1 cellular context compared by ENCODE assay signal in the genomic region with DNA sequence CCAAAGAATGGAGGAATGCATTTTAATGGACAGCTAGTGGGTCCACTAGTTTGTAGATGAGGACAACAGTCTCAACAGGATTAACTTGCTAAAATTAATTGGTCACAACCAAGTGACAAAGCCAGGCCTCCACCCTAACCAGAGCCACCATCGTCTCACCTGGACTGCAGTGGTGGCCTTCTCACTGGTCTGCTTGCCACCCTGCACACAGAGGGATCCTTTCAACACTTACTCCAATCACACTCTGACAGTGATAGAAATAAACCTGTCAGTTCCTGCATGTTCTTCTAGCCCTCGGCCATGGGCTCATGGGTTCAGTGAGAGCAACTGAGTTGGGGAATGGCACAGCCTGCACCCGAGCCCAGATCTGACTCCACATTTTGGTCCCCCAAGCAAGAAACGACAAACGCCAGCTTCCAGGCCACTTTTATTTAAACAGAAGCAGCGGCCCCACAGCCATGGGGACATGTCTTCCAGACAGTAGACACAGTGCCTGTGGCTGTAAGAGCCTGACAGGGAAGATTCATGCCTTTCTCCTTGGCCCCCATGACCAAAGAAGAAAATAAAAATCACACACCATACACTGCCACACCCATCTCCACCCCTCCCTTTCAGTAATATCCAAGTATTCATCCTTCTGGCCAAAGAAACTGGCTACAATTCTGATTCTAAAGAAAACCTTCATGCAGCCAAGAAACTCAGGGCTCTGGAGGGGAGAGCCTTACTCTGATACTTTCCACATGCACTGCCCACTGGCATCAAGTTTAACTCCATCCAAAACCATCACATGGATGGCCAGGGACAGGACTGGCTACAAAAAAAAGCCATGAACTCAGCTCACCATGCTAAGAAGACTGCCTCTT.
A peak's percentile ranks its signal among the peaks of the same experiment; 100 is the strongest.
TF ChIP-seq lines count a peak whose summit lies in the region.

No MANE protein-coding gene starts in this region.

TF ChIP-seq in H1, 55 proteins besides CTCF, POLR2A, EP300 and RAD21:
- TF ChIP-seq POLR2AphosphoS5 (IDR thresholded peaks at IDR 0.05; ENCODE audit: low read depth, low read length) (0 out of 2 replicates have a peak, but pooled peaks have one; percentile 17), CEBPB (IDR thresholded peaks at IDR 0.05; ENCODE audit: low read depth, low read length) (no peak)
